In the genomic region with DNA sequence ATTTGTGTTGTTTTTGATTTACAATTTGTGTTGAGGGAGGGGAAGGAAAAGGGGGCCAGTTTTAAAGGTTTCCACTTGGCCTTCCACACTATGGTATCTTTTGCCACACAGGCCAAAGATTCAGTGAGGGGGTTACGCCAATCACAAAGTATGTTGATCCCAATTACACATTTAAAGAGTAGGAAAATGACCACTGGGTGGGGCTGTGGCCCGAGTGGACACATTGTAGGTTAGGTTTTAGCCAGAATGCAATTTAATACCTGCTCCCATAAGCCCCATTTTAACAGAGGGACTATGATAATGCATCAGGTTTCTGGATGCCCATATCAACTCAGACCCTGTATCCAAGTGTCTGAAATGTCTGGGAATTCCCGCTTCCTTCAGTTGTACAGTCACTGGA, we compare ENCODE assay signal across 1 cellular context.
TF ChIP-seq lines count a peak whose summit lies in the region.

No MANE protein-coding gene starts in this region.

TF ChIP-seq in H1, 55 proteins besides CTCF, POLR2A, EP300 and RAD21:
- TF ChIP-seq CHD1 (IDR thresholded peaks at IDR 0.05; ENCODE audit: low read depth, low read length) = no peak
- TF ChIP-seq EZH2 (IDR thresholded peaks at IDR 0.05; ENCODE audit: low read depth, low read length, severe bottlenecking) = no peak
- TF ChIP-seq, protein P1, sequence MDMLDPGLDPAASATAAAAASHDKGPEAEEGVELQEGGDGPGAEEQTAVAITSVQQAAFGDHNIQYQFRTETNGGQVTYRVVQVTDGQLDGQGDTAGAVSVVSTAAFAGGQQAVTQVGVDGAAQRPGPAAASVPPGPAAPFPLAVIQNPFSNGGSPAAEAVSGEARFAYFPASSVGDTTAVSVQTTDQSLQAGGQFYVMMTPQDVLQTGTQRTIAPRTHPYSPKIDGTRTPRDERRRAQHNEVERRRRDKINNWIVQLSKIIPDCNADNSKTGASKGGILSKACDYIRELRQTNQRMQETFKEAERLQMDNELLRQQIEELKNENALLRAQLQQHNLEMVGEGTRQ (IDR thresholded peaks at IDR 0.05; ENCODE audit: low read length) = no peak
- TF ChIP-seq, protein P2, sequence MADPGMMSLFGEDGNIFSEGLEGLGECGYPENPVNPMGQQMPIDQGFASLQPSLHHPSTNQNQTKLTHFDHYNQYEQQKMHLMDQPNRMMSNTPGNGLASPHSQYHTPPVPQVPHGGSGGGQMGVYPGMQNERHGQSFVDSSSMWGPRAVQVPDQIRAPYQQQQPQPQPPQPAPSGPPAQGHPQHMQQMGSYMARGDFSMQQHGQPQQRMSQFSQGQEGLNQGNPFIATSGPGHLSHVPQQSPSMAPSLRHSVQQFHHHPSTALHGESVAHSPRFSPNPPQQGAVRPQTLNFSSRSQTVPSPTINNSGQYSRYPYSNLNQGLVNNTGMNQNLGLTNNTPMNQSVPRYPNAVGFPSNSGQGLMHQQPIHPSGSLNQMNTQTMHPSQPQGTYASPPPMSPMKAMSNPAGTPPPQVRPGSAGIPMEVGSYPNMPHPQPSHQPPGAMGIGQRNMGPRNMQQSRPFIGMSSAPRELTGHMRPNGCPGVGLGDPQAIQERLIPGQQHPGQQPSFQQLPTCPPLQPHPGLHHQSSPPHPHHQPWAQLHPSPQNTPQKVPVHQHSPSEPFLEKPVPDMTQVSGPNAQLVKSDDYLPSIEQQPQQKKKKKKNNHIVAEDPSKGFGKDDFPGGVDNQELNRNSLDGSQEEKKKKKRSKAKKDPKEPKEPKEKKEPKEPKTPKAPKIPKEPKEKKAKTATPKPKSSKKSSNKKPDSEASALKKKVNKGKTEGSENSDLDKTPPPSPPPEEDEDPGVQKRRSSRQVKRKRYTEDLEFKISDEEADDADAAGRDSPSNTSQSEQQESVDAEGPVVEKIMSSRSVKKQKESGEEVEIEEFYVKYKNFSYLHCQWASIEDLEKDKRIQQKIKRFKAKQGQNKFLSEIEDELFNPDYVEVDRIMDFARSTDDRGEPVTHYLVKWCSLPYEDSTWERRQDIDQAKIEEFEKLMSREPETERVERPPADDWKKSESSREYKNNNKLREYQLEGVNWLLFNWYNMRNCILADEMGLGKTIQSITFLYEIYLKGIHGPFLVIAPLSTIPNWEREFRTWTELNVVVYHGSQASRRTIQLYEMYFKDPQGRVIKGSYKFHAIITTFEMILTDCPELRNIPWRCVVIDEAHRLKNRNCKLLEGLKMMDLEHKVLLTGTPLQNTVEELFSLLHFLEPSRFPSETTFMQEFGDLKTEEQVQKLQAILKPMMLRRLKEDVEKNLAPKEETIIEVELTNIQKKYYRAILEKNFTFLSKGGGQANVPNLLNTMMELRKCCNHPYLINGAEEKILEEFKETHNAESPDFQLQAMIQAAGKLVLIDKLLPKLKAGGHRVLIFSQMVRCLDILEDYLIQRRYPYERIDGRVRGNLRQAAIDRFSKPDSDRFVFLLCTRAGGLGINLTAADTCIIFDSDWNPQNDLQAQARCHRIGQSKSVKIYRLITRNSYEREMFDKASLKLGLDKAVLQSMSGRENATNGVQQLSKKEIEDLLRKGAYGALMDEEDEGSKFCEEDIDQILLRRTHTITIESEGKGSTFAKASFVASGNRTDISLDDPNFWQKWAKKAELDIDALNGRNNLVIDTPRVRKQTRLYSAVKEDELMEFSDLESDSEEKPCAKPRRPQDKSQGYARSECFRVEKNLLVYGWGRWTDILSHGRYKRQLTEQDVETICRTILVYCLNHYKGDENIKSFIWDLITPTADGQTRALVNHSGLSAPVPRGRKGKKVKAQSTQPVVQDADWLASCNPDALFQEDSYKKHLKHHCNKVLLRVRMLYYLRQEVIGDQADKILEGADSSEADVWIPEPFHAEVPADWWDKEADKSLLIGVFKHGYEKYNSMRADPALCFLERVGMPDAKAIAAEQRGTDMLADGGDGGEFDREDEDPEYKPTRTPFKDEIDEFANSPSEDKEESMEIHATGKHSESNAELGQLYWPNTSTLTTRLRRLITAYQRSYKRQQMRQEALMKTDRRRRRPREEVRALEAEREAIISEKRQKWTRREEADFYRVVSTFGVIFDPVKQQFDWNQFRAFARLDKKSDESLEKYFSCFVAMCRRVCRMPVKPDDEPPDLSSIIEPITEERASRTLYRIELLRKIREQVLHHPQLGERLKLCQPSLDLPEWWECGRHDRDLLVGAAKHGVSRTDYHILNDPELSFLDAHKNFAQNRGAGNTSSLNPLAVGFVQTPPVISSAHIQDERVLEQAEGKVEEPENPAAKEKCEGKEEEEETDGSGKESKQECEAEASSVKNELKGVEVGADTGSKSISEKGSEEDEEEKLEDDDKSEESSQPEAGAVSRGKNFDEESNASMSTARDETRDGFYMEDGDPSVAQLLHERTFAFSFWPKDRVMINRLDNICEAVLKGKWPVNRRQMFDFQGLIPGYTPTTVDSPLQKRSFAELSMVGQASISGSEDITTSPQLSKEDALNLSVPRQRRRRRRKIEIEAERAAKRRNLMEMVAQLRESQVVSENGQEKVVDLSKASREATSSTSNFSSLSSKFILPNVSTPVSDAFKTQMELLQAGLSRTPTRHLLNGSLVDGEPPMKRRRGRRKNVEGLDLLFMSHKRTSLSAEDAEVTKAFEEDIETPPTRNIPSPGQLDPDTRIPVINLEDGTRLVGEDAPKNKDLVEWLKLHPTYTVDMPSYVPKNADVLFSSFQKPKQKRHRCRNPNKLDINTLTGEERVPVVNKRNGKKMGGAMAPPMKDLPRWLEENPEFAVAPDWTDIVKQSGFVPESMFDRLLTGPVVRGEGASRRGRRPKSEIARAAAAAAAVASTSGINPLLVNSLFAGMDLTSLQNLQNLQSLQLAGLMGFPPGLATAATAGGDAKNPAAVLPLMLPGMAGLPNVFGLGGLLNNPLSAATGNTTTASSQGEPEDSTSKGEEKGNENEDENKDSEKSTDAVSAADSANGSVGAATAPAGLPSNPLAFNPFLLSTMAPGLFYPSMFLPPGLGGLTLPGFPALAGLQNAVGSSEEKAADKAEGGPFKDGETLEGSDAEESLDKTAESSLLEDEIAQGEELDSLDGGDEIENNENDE (IDR thresholded peaks at IDR 0.05; ENCODE audit: insufficient replicate concordance, low read length) = no peak
- no peak for TF ChIP-seq CTBP2 (IDR thresholded peaks at IDR 0.05; ENCODE audit: borderline replicate concordance, insufficient read depth, insufficient read length, low read length)
- no peak for TF ChIP-seq JUND (IDR thresholded peaks at IDR 0.05; ENCODE audit: low read length)
- TF ChIP-seq TBP (IDR thresholded peaks at IDR 0.05; ENCODE audit: low read depth, low read length) = no peak
- TF ChIP-seq CREB1 (IDR thresholded peaks at IDR 0.05) = no peak
- TF ChIP-seq GABPA (IDR thresholded peaks at IDR 0.05; ENCODE audit: borderline replicate concordance, insufficient read depth, low read length) = no peak
- TF ChIP-seq GTF2F1 (IDR thresholded peaks at IDR 0.05; ENCODE audit: borderline replicate concordance, low read depth, low read length) = no peak
- TF ChIP-seq TAF1 (IDR thresholded peaks at IDR 0.05; ENCODE audit: low read depth, low read length) = no peak
